ENCODE assay signal across 12 cellular contexts in the genomic region with DNA sequence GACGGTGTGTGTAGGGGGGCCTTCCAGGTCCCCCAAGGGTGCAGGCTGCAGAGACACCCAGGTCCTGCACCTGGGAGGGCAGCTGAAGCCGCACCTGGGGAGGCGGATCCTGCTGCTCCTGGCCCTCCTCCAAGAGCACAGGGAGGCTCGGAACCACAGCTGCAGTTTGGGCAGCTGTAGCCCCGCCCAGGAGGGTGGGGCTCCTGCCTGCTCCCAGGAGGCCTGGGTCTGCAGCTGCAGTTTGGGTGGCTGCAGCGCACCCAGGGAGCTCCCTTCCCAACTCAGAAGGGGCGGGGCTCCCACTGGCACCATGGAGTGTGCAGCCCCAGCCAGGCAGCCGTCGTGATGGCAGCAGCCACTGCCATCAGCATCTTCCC.
DNase-seq lines count a peak whose midpoint lies in the region; ATAC-seq and TF ChIP-seq lines count a peak whose summit lies in the region.
"Had no signal": no experiment of that assay in that cellular context is flagged by ENCODE, and none has a peak within 500 bp of the region (broad histone marks: within the 10 kb centered on the region; RNA-seq: fewer than 3 reads in every experiment).

No MANE protein-coding gene starts in this region.

- no peak for TF ChIP-seq CTCF in Caco-2 (IDR thresholded peaks at IDR 0.05; ENCODE audit: insufficient read depth in 1 of 2, low read depth in 1 of 2, low read length in 1 of 2, severe bottlenecking in 1 of 2, unreplicated experiment in 1 of 2)
- no peak for TF ChIP-seq CTCF in NB4 (IDR thresholded peaks at IDR 0.05; ENCODE audit: low read depth, low read length)

- no peaks in the 10 kb centered on the region for H3K9me3 ChIP-seq in Caco-2
- H3K9me3 ChIP-seq: ascending aorta had no signal

- CTCF ChIA-PET in Caco-2 (lab: Charles Lee) = no interaction called here

- TF ChIP-seq POLR2A in NB4 (IDR thresholded peaks at IDR 0.05; ENCODE audit: extremely low read depth, insufficient read length) = no peak

- H3K4me1 Mint-ChIP-seq in Caco-2 (ENCODE audit: low read depth, unreplicated experiment) = peaks cover 8% of the 10 kb centered on the region
- H3K4me1 Mint-ChIP-seq: activated B cell treated with CpG ODN at 0.5 μM for 24 hours had no signal

- no TSS peak for BruUV-seq in Caco-2 (replicated peaks; lab: Mats Ljungman, UMichigan)

- intact Hi-C loops in Caco-2 (cut with micrococcal nuclease; ENCODE audit: unreplicated experiment) = no loop called here

- no peaks in the 10 kb centered on the region for H3K36me3 Mint-ChIP-seq in Caco-2 (ENCODE audit: insufficient read depth, unreplicated experiment)
- H3K36me3 Mint-ChIP-seq: natural killer cell treated with Interleukin-12 subunit alpha and Interleukin-12 subunit beta and Interleukin-15 and Interleukin-18, amount 100 ng/mL, for 72 hours had no signal

- H3K4me3 ChIP-seq in Caco-2 (ENCODE audit: low read depth, low read length) = no peak overlapping the region
- H3K4me3 ChIP-seq in NB4 (ENCODE audit: low read depth, low read length) = no peak overlapping the region
- H3K4me3 ChIP-seq: ascending aorta had no signal

- POLR2A ChIA-PET in Caco-2 (lab: Charles Lee) = no interaction called here

- peaks cover 6% of the 10 kb centered on the region; the same call in 1 of the 2 replicates for H3K4me1 ChIP-seq in Caco-2
- H3K4me1 ChIP-seq: ascending aorta had no signal

- H3K36me3 ChIP-seq in Caco-2 (ENCODE audit: control insufficient read depth, insufficient read depth, low read length) = no peaks in the 10 kb centered on the region
- H3K36me3 ChIP-seq: ascending aorta had no signal

- DNase-seq in Caco-2 = peak in 1 of 2 experiments; percentile 33
- peak; percentile 30 for DNase-seq in NB4 (ENCODE audit: low read depth)
- peak; percentile 63 for DNase-seq in NCI-H69 (lab: John Stamatoyannopoulos, UW)
- DNase-seq in stimulated activated CD4-positive, alpha-beta T cell treated with anti-CD3 and anti-CD28 coated beads, Interleukin-15, amount 100 ng/mL, for 24 hours = no peak
- DNase-seq: activated B cell treated with CpG ODN at 0.5 μM for 24 hours, cortex of kidney had no signal

- no peaks in the 10 kb centered on the region for H3K27me3 Mint-ChIP-seq in Caco-2 (ENCODE audit: insufficient read depth, unreplicated experiment)

- ATAC-seq in esophagus mucosa (peak; percentile 71), HG03354 (IDR thresholded peaks at IDR 0.05; ENCODE audit: poor library complexity, severe bottlenecking, unreplicated experiment) (no peak), GM21381 (IDR thresholded peaks at IDR 0.05; ENCODE audit: unreplicated experiment) (no peak), GM18858 (IDR thresholded peaks at IDR 0.05; ENCODE audit: unreplicated experiment) (no peak)
- ATAC-seq: natural killer cell treated with Interleukin-12 subunit alpha and Interleukin-12 subunit beta and Interleukin-15 and Interleukin-18, amount 100 ng/mL, for 72 hours had no signal

- H3K9me3 Mint-ChIP-seq in Caco-2 (ENCODE audit: unreplicated experiment) = peaks cover 2% of the 10 kb centered on the region
- H3K9me3 Mint-ChIP-seq: natural killer cell treated with Interleukin-12 subunit alpha and Interleukin-12 subunit beta and Interleukin-15 and Interleukin-18, amount 100 ng/mL, for 72 hours had no signal

- peak overlapping the region; percentile 48 for H3K4me3 Mint-ChIP-seq in Caco-2 (ENCODE audit: unreplicated experiment)
- H3K4me3 Mint-ChIP-seq: activated B cell treated with CpG ODN at 0.5 μM for 24 hours; natural killer cell treated with Interleukin-12 subunit alpha and Interleukin-12 subunit beta and Interleukin-15 and Interleukin-18, amount 100 ng/mL, for 72 hours had no signal

- no peaks in the 10 kb centered on the region for H3K27me3 ChIP-seq in Caco-2 (replicated peaks; ENCODE audit: control insufficient read depth, insufficient read depth, low read length)
- H3K27me3 ChIP-seq: ascending aorta had no signal

- H3K27ac Mint-ChIP-seq in Caco-2 (ENCODE audit: unreplicated experiment) = no peak overlapping the region
- H3K27ac Mint-ChIP-seq: activated B cell treated with CpG ODN at 0.5 μM for 24 hours; natural killer cell treated with Interleukin-12 subunit alpha and Interleukin-12 subunit beta and Interleukin-15 and Interleukin-18, amount 100 ng/mL, for 72 hours had no signal
